ENCODE assay signal across 8 cellular contexts in the genomic region with DNA sequence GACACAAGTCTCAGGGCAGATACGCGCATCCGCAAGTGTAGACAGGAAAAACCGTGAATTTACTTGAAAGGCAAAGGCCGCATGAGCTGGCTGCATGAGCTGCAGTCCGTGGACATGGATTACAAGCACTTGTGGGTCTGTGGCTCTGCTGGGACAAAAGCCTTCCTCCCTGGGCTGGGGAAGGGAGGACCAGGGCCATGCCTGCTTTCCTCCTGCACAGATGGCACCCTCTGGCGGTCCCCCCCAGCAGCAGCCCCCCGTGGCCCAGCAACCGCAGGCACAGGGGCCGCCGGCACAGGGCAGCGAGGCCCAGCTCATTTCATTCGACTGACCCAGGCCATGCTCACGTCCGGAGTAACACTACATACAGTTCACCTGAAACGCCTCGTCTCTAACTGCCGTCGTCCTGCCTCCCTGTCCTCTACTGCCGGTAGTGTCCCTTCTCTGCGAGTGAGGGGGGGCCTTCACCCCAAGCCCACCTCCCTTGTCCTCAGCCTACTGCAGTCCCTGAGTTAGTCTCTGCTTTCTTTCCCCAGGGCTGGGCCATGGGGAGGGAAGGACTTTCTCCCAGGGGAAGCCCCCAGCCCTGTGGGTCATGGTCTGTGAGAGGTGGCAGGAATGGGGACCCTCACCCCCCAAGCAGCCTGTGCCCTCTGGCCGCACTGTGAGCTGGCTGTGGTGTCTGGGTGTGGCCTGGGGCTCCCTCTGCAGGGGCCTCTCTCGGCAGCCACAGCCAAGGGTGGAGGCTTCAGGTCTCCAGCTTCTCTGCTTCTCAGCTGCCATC. TPM values are rescaled to one million over a fixed set of nuclear protein-coding genes. Genes with fewer than 3 reads are reported as not detected.
DNase-seq lines count a peak whose midpoint lies in the region; ATAC-seq and TF ChIP-seq lines count a peak whose summit lies in the region.

No MANE protein-coding gene starts in this region.

- no peak overlapping the region for H2AFZ ChIP-seq in smooth muscle cell (ENCODE audit: low read depth)

- TF ChIP-seq POLR2A in esophagus muscularis mucosa (IDR thresholded peaks at IDR 0.05; ENCODE audit: low read depth): no peak

- peaks cover 36% of the 10 kb centered on the region for H4K20me1 ChIP-seq in smooth muscle cell (ENCODE audit: low read depth)

- H3K9me3 ChIP-seq in esophagus muscularis mucosa (no peaks in the 10 kb centered on the region), smooth muscle cell (replicated peaks; ENCODE audit: low read depth) (no peaks in the 10 kb centered on the region)

- H3K36me3 ChIP-seq in esophagus muscularis mucosa (peaks cover 26 to 76% (median 72%) of the 10 kb centered on the region in 4 donors), smooth muscle cell (ENCODE audit: low read depth) (no peaks in the 10 kb centered on the region)

- DNase-seq in SIG-M5 treated with dmso at 0.1 percent for 504 hours (lab: John Stamatoyannopoulos, UW; ENCODE audit: unreplicated experiment) (peak; percentile 58), SIG-M5 (lab: John Stamatoyannopoulos, UW) (no peak), RPMI7951 (ENCODE audit: low read depth) (peak; percentile 17), esophagus muscularis mucosa (ENCODE audit: extremely low spot score) (no peak), smooth muscle cell (lab: John Stamatoyannopoulos, UW; ENCODE audit: unreplicated experiment) (no peak), NCI-H2171 treated with DMSO at 0.1 percent for 48 hours (lab: John Stamatoyannopoulos, UW) (no peak), NCI-H1930 (lab: John Stamatoyannopoulos, UW) (no peak)

- peak overlapping the region in 3 of 4 donors; percentile 89 to 97 (median 96) for H3K27ac ChIP-seq in esophagus muscularis mucosa (replicated peaks in 1 of 4)
- H3K27ac ChIP-seq in smooth muscle cell (ENCODE audit: low read depth): no peak overlapping the region

- H3K27me3 ChIP-seq in esophagus muscularis mucosa: no peaks in the 10 kb centered on the region
- no peaks in the 10 kb centered on the region for H3K27me3 ChIP-seq in smooth muscle cell (ENCODE audit: low read depth)

- TF ChIP-seq CTCF in esophagus muscularis mucosa (IDR thresholded peaks at IDR 0.05) (no peak), smooth muscle cell (IDR thresholded peaks at IDR 0.05; ENCODE audit: borderline replicate concordance, insufficient read depth, poor library complexity, severe bottlenecking) (no peak)

- H3K4me1 ChIP-seq in esophagus muscularis mucosa (peaks cover 34 to 41% (median 38%) of the 10 kb centered on the region in 4 donors), smooth muscle cell (ENCODE audit: low read depth) (peaks cover 16% of the 10 kb centered on the region)

- no peak for ATAC-seq in HG03045 (IDR thresholded peaks at IDR 0.05; ENCODE audit: unreplicated experiment)

- 81% methylated on average over 18 of the region's 23 CpGs for WGBS in esophagus muscularis mucosa
- WGBS in smooth muscle cell (ENCODE audit: low lambda C conversion rate): 89% methylated on average over 23 of the region's 23 CpGs

- H3F3A ChIP-seq in smooth muscle cell (ENCODE audit: low read depth): peaks cover 3% of the 10 kb centered on the region

- H3K4me3 ChIP-seq in esophagus muscularis mucosa (peak overlapping the region; percentile 67 to 87 (median 78)), smooth muscle cell (peak overlapping the region; percentile 93)

- H3K9ac ChIP-seq in smooth muscle cell (ENCODE audit: low read depth): no peak overlapping the region

- peak overlapping the region; percentile 97 for H3K4me2 ChIP-seq in smooth muscle cell

- TF ChIP-seq EP300 in esophagus muscularis mucosa (IDR thresholded peaks at IDR 0.05): no peak

- intact Hi-C loops in esophagus muscularis mucosa (cut with DNase I): no loop called here

- peaks cover 72% of the 10 kb centered on the region for H3K79me2 ChIP-seq in smooth muscle cell (ENCODE audit: low read depth)

RNA-seq across cellular contexts. Expression of a gene that starts 1.7 kb away (rescaled TPM):
- 12.6 and 13.0 TPM in 2 replicates for total RNA-seq in RPMI7951 (2014; rRNA removed; shearing (Covaris generic))
- total RNA-seq in esophagus muscularis mucosa: 10 to 100 TPM; 24.5 to 47.9 (median 39.2) TPM
- 16.5 and 22.2 TPM in 2 replicates for total RNA-seq in smooth muscle cell
- polyA plus RNA-seq in smooth muscle cell: 83.6 and 92.4 TPM in 2 replicates

RNA-seq across cellular contexts. Expression of a gene that starts 10.6 kb away (rescaled TPM):
- 45.9 and 53.0 TPM in 2 replicates for total RNA-seq in RPMI7951 (2014; rRNA removed; shearing (Covaris generic))
- total RNA-seq in esophagus muscularis mucosa (1 to 10 TPM; 2.1 to 5.5 (median 4.8) TPM), smooth muscle cell (8.4 and 11.3 TPM in 2 replicates)
- 13.0 and 21.0 TPM in 2 replicates for polyA plus RNA-seq in smooth muscle cell

RNA-seq across cellular contexts. Expression of a gene that starts 17.7 kb away (rescaled TPM):
- 42.4 and 47.5 TPM in 2 replicates for total RNA-seq in RPMI7951 (2014; rRNA removed; shearing (Covaris generic))
- total RNA-seq in esophagus muscularis mucosa: 10 to 100 TPM; 47.8 to 99.1 (median 65.5) TPM
- 64.9 and 68.0 TPM in 2 replicates for total RNA-seq in smooth muscle cell
- 164 and 194 TPM in 2 replicates for polyA plus RNA-seq in smooth muscle cell

RNA-seq across cellular contexts. Expression of a gene that starts 17.9 kb away (rescaled TPM):
- total RNA-seq in RPMI7951 (2014; rRNA removed; shearing (Covaris generic)): 28.6 and 30.9 TPM in 2 replicates
- total RNA-seq in esophagus muscularis mucosa: 10 to 100 TPM; 23.7 to 38.3 (median 27.3) TPM
- total RNA-seq in smooth muscle cell: 22.3 and 24.0 TPM in 2 replicates
- 62.1 and 77.3 TPM in 2 replicates for polyA plus RNA-seq in smooth muscle cell

RNA-seq across cellular contexts. Expression of a gene that starts 34.9 kb away (rescaled TPM):
- 7.7 and 14.1 TPM in 2 replicates for total RNA-seq in RPMI7951 (2014; rRNA removed; shearing (Covaris generic))
- 10 to 100 TPM in 3 of 4 donors, 1 to 10 TPM in 1; 8.9 to 14.1 (median 12.6) TPM for total RNA-seq in esophagus muscularis mucosa
- 5.0 and 8.1 TPM in 2 replicates for total RNA-seq in smooth muscle cell
- polyA plus RNA-seq in smooth muscle cell: 24.6 and 30.2 TPM in 2 replicates

Comparison
In these comparisons a context has a peak if more than half of its experiments do, and no peak if none do; other contexts are left out.
1. DNase-seq: peak in SIG-M5 treated with dmso at 0.1 percent for 504 hours (single experiment) and RPMI7951 (single experiment); none in SIG-M5 (single experiment), esophagus muscularis mucosa (single experiment), smooth muscle cell (single experiment), NCI-H2171 treated with DMSO at 0.1 percent for 48 hours (single experiment) and NCI-H1930 (0 of 2).